Comparison of ENCODE assay signal across 14 cellular contexts in the genomic region with DNA sequence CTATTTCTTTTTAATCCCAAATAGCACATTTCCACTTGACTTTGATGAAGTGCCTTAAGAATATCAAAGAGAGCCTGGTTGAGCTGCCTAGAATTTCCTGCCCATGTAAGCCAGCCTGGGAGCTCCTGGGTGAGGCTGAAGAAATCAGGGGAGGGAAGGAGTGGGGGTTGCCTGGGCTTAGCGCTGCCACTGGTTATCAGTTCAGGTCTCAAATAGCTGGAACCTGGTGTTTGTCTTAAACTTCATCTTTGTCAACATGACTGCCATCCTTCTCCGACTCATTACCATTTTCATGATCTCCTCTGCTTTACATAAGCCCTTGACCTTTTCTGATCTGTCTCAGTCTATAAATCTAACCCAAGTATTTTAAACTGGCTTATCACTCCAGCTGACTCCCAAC.
DNase-seq lines count a peak whose midpoint lies in the region; ATAC-seq and TF ChIP-seq lines count a peak whose summit lies in the region.
"Had no signal": no experiment of that assay in that cellular context is flagged by ENCODE, and none has a peak within 500 bp of the region (broad histone marks: within the 10 kb centered on the region; RNA-seq: fewer than 3 reads in every experiment).

No MANE protein-coding gene starts in this region.

- H3K27ac Mint-ChIP-seq in activated CD8-positive, alpha-beta T cell treated with anti-CD3 and anti-CD28 coated beads for 36 hours, result no peak overlapping the region
- H3K27ac Mint-ChIP-seq: B cell; CD4-positive, alpha-beta memory T cell; H9 had no signal

- H3K4me3 Mint-ChIP-seq in activated CD8-positive, alpha-beta T cell treated with anti-CD3 and anti-CD28 coated beads for 36 hours, result no peak overlapping the region
- H3K4me3 Mint-ChIP-seq: B cell; CD4-positive, alpha-beta memory T cell; H9 had no signal

- no peaks in the 10 kb centered on the region for H3K36me3 Mint-ChIP-seq in activated CD8-positive, alpha-beta T cell treated with anti-CD3 and anti-CD28 coated beads for 36 hours (ENCODE audit: low read depth)
- H3K36me3 Mint-ChIP-seq: CD4-positive, alpha-beta memory T cell had no signal

- POLR2A ChIA-PET in activated CD8-positive, alpha-beta T cell treated with anti-CD3 and anti-CD28 coated beads for 36 hours (lab: Charles Lee), result interaction anchor here (0.6 kb wide), 1 partner anchor 669 kb away, joined by 4 read pairs; no protein-coding TSS in a partner anchor

- no peak for TF ChIP-seq CTCF in VCaP (conservative IDR thresholded peaks at IDR 0.05)
- TF ChIP-seq CTCF in activated CD8-positive, alpha-beta T cell treated with anti-CD3 and anti-CD28 coated beads for 36 hours (IDR thresholded peaks at IDR 0.05), result no peak

- peaks cover 4% of the 10 kb centered on the region for H3K9me3 Mint-ChIP-seq in activated CD8-positive, alpha-beta T cell treated with anti-CD3 and anti-CD28 coated beads for 36 hours

- CTCF ChIA-PET in activated CD8-positive, alpha-beta T cell treated with anti-CD3 and anti-CD28 coated beads for 36 hours (lab: Charles Lee), result no interaction called here

- H3K27ac ChIP-seq in VCaP, result peak overlapping the region; percentile 27
- H3K27ac ChIP-seq: C4-2B, GM23248 had no signal

- peak; percentile 25 for DNase-seq in NCI-H510A treated with DMSO at 0.1 percent for 48 hours (lab: John Stamatoyannopoulos, UW)
- no peak for DNase-seq in NCI-H510A (lab: John Stamatoyannopoulos, UW)
- peak; percentile 54 to 65 for DNase-seq in NCI-H524 (lab: John Stamatoyannopoulos, UW)
- no peak for DNase-seq in NCI-H526 treated with DMSO at 0.1 percent for 48 hours (lab: John Stamatoyannopoulos, UW)
- no peak for DNase-seq in activated CD8-positive, alpha-beta T cell treated with anti-CD3 and anti-CD28 coated beads for 36 hours
- DNase-seq: CD4-positive, alpha-beta memory T cell; DMS53; GM23248; H9 had no signal

- ATAC-seq in HG03039 (IDR thresholded peaks at IDR 0.05; ENCODE audit: unreplicated experiment), result no peak
- ATAC-seq in activated CD8-positive, alpha-beta T cell treated with anti-CD3 and anti-CD28 coated beads for 36 hours, result no peak
- ATAC-seq: GM12878 had no signal

- no peaks in the 10 kb centered on the region for H3K4me1 Mint-ChIP-seq in activated CD8-positive, alpha-beta T cell treated with anti-CD3 and anti-CD28 coated beads for 36 hours (ENCODE audit: low read depth)
- H3K4me1 Mint-ChIP-seq: B cell; CD4-positive, alpha-beta memory T cell had no signal

- intact Hi-C loops in activated CD8-positive, alpha-beta T cell treated with anti-CD3 and anti-CD28 coated beads for 36 hours (cut with micrococcal nuclease), result no loop called here

- peaks cover 35% of the 10 kb centered on the region for H3K27me3 Mint-ChIP-seq in activated CD8-positive, alpha-beta T cell treated with anti-CD3 and anti-CD28 coated beads for 36 hours

Comparison
In these comparisons a context has a peak if more than half of its experiments do, and no peak if none do; other contexts are left out.
1. DNase-seq: peak in NCI-H510A treated with DMSO at 0.1 percent for 48 hours (single experiment) and NCI-H524 (2 of 2); none in NCI-H510A (single experiment), NCI-H526 treated with DMSO at 0.1 percent for 48 hours (single experiment) and activated CD8-positive, alpha-beta T cell treated with anti-CD3 and anti-CD28 coated beads for 36 hours (single experiment).